8 cellular contexts compared by ENCODE assay signal in genomic region chr19:1813197-1813836, GRCh38. TPM values are rescaled to one million over a fixed set of nuclear protein-coding genes. Genes with fewer than 3 reads are reported as not detected.
DNase-seq lines count a peak whose midpoint lies in the region; ATAC-seq, FAIRE-seq and TF ChIP-seq lines count a peak whose summit lies in the region.

No MANE protein-coding gene starts in this region.

- H3K27me3 ChIP-seq in HUES6 (ENCODE audit: control insufficient read depth, insufficient read depth, low read length) (peaks cover 8% of the 10 kb centered on the region; the same call in 1 of the 2 replicates), GM12878 (replicated peaks in 1 of 2; ENCODE audit: control insufficient read depth in 2 of 2, insufficient read depth in 2 of 2, low read length in 1 of 2) (no peaks in the 10 kb centered on the region)

- no peaks in the 10 kb centered on the region for H3K9me3 Mint-ChIP-seq in mesothelial cell of epicardium

- peaks cover 2% of the 10 kb centered on the region for H3K36me3 Mint-ChIP-seq in mesothelial cell of epicardium

- ATAC-seq in A549 (no peak), GM12878 (no peak), GM18870 (IDR thresholded peaks at IDR 0.05; ENCODE audit: unreplicated experiment) (no peak), GM18867 (IDR thresholded peaks at IDR 0.05; ENCODE audit: unreplicated experiment) (no peak)

- H3K4me1 Mint-ChIP-seq in mesothelial cell of epicardium: peaks cover 9% of the 10 kb centered on the region

- FAIRE-seq in A549 (lab: Jason Lieb, UNC): no peak
- FAIRE-seq in GM12878 (lab: Jason Lieb, UNC): no peak

- no peak for TF ChIP-seq EP300 in A549 (IDR thresholded peaks at IDR 0.05)
- no peak for TF ChIP-seq EP300 in GM12878 (IDR thresholded peaks at IDR 0.05; ENCODE audit: borderline replicate concordance in 1 of 2, control insufficient read depth in 1 of 2, low read depth in 2 of 2, low read length in 2 of 2)

- no peaks in the 10 kb centered on the region for H3K9me3 ChIP-seq in A549
- H3K9me3 ChIP-seq in HUES6 (ENCODE audit: control insufficient read depth, insufficient read depth, low read depth, low read length): no peaks in the 10 kb centered on the region
- H3K9me3 ChIP-seq in GM12878 (replicated peaks; ENCODE audit: control insufficient read depth, insufficient read depth, low read length): no peaks in the 10 kb centered on the region

- POLR2A ChIA-PET in A549 (lab: Yijun Ruan, JAX): no interaction called here
- POLR2A ChIA-PET in GM12878 (lab: Charles Lee): no interaction called here

- H3K9ac ChIP-seq in HUES6 (ENCODE audit: low read length) (peak overlapping the region; percentile 40), GM12878 (ENCODE audit: control insufficient read depth, insufficient read depth, low read length) (peak overlapping the region; percentile 48; the same call in 1 of the 2 replicates)

- H4K20me1 ChIP-seq in GM12878 (ENCODE audit: control insufficient read depth, insufficient read depth): no peaks in the 10 kb centered on the region

- no TSS peak for BruUV-seq in GM12878 (replicated peaks; lab: Mats Ljungman, UMichigan)

- intact Hi-C loops in GM12878 (cut with micrococcal nuclease; ENCODE audit: unreplicated experiment): no loop called here

- TF ChIP-seq RAD21 in A549 (conservative IDR thresholded peaks at IDR 0.05 in 1 of 2, IDR thresholded peaks at IDR 0.05 in 1 of 2) (no peak), GM12878 (IDR thresholded peaks at IDR 0.05; ENCODE audit: insufficient read depth, low read depth, low read length) (no peak)

- no peaks in the 10 kb centered on the region for H3K79me2 ChIP-seq in GM12878 (ENCODE audit: control insufficient read depth, insufficient read depth, low read length)

- peaks cover 13% of the 10 kb centered on the region for H3K4me1 ChIP-seq in A549
- H3K4me1 ChIP-seq in HUES6 (ENCODE audit: control insufficient read depth, insufficient read depth, low read length): no peaks in the 10 kb centered on the region; the same call in 1 of the 2 replicates
- peaks cover 3% of the 10 kb centered on the region; the same call in 1 of the 2 replicates for H3K4me1 ChIP-seq in GM12878 (ENCODE audit: control insufficient read depth, insufficient read depth, low read length)

- H3K4me3 ChIP-seq in A549: peak overlapping the region; percentile 81
- peak overlapping the region; percentile 64 for H3K4me3 ChIP-seq in HUES6 (ENCODE audit: low read depth, low read length)
- H3K4me3 ChIP-seq in GM12878: peak overlapping the region; percentile 75

- TF ChIP-seq POLR2A in A549 (IDR thresholded peaks at IDR 0.05; ENCODE audit: low read length) (no peak), GM12878 (IDR thresholded peaks at IDR 0.05; ENCODE audit: low read depth, low read length) (no peak)

- 50% methylated on average over 11 of the region's 13 CpGs for WGBS in A549 (ENCODE audit: missing lambda C conversion rate)
- WGBS in GM12878 (ENCODE audit: insufficient coverage, insufficient replicate concordance, low lambda C conversion rate, missing lambda C conversion rate): 32% methylated on average over 13 of the region's 13 CpGs

- peak overlapping the region; percentile 85 for H3K4me3 Mint-ChIP-seq in mesothelial cell of epicardium

- SMC1A ChIA-PET in GM12878 (lab: Charles Lee; ENCODE audit: uncharacterized antibody, unreplicated experiment): no interaction called here

- H2AFZ ChIP-seq in GM12878 (ENCODE audit: control insufficient read depth, low read depth, low read length): peak overlapping the region; percentile 88

- CTCF ChIA-PET in A549 (lab: Yijun Ruan, JAX): interaction anchor here (0.5 to 3.7 kb wide), 8 partner anchors 10 to 267 kb away, joined by 3 to 29 read pairs (median 6); no protein-coding TSS in a partner anchor
- CTCF ChIA-PET in GM12878 (lab: Yijun Ruan, JAX): interaction anchor here (0.6 to 1.0 kb wide), 4 partner anchors 13 to 24 kb away, joined by 3 to 4 read pairs (median 4); no protein-coding TSS in a partner anchor

- RAD21 ChIA-PET in GM12878 (lab: Charles Lee; ENCODE audit: unreplicated experiment): no interaction called here

- TF ChIP-seq CTCF in A549 (IDR thresholded peaks at IDR 0.05) (peak; percentile 13; the same call in 1 of the 3 replicates), GM12878 (IDR thresholded peaks at IDR 0.05 in 2 of 3, conservative IDR thresholded peaks at IDR 0.05 in 1 of 3; ENCODE audit: control insufficient read depth in 2 of 3, extremely low read depth in 1 of 3, insufficient read depth in 1 of 3, low read depth in 3 of 3, low read length in 3 of 3) (no peak), mesothelial cell of epicardium (IDR thresholded peaks at IDR 0.05; ENCODE audit: unreplicated experiment) (no peak)

- peak overlapping the region; percentile 92 to 96; a peak in 5 of 6 replicates for H3K27ac ChIP-seq in A549
- no peak overlapping the region for H3K27ac ChIP-seq in HUES6 (ENCODE audit: low read depth, low read length)
- peak overlapping the region; percentile 46 for H3K27ac ChIP-seq in GM12878 (ENCODE audit: control insufficient read depth, insufficient read depth)

- H3K27me3 Mint-ChIP-seq in mesothelial cell of epicardium (ENCODE audit: low read depth): no peaks in the 10 kb centered on the region

- no peak overlapping the region for H3K27ac Mint-ChIP-seq in mesothelial cell of epicardium

- in situ Hi-C loops in GM12878 (cut with MboI): no loop called here

- H3K36me3 ChIP-seq in HUES6 (ENCODE audit: control insufficient read depth, insufficient read depth, low read length) (peaks cover 29% of the 10 kb centered on the region), GM12878 (ENCODE audit: control insufficient read depth in 2 of 2, insufficient read depth in 2 of 2, low read length in 1 of 2) (peaks cover 0 to 19% of the 10 kb centered on the region in 2 experiments; a peak in 2 of 4 replicates)

- peak overlapping the region; percentile 100 for H3K4me2 ChIP-seq in A549
- H3K4me2 ChIP-seq in GM12878 (ENCODE audit: control insufficient read depth, insufficient read depth): peak overlapping the region; percentile 87

- DNase-seq in A549 (ENCODE audit: low read depth in 1 of 2, low spot score in 1 of 2) (no peak), GM12878 (ENCODE audit: low read depth, low spot score) (no peak), mesothelial cell of epicardium (ENCODE audit: low spot score in 2 of 2, unreplicated experiment in 2 of 2) (no peak), amygdala (lab: John Stamatoyannopoulos, UW) (no peak), NCI-H1436 treated with DMSO at 0.1 percent for 48 hours (lab: John Stamatoyannopoulos, UW) (no peak)

RNA-seq across cellular contexts. Expression of gene ATP8B3, which starts 1.2 kb away (rescaled TPM):
- polyA plus RNA-seq in A549 (2011; rRNA removed) (2.7 and 4.7 TPM in 2 replicates), A549 (2017; fragmentation: RNase III; extraction: RNeasy Plus Mini Kit Qiagen cat#74134 plus additional on column Dnase treatment) (3.2 to 4.2 TPM (median 3.9 TPM) in 3 replicates), GM12878 (2011; rRNA removed) (0.86 and 1.6 TPM in 2 replicates), GM12878 (2014; fragmentation: Illumina TruSeq; extraction: Trizol) (0.43 and 0.48 TPM in 2 replicates), GM12878 (2014; fragmentation: Nextera tagmentation; extraction: Ambion mirVana) (under 1 TPM; 0.13 to 0.34 TPM), GM12878 (2014; rRNA removed) (0.76 and 1.3 TPM in 2 replicates), GM12878 (2016; fragmentation: Nextera tagmentation; extraction: Ambion mirVana) (1 to 10 TPM in 1 of 2 experiments, under 1 TPM in 1; 0.54 to 1.0 TPM)
- 4.8 and 6.9 TPM in 2 replicates for polyA plus RNA-seq in A549 (2012; cell fraction: cytosol; rRNA removed)
- polyA plus RNA-seq in A549 (2012; cell fraction: nucleus; rRNA removed): 19.2 and 19.8 TPM in 2 replicates
- polyA minus RNA-seq in A549 (2011; rRNA and poly(A)+ RNA removed): 4.5 and 6.4 TPM in 2 replicates
- total RNA-seq in GM12878 (2013; cell fraction: nucleolus; rRNA removed): 3.1 and 4.2 TPM in 2 replicates
- total RNA-seq in GM12878 (2014; rRNA removed) (0.38 and 0.51 TPM in 2 replicates), GM12878 (2014; rRNA removed; fragmentation: Illumina TruSeq; extraction: Trizol) (0.36 and 0.74 TPM in 2 replicates), GM12878 (2021) (1.0 and 1.7 TPM in 2 replicates), mesothelial cell of epicardium (2.2 to 2.4 TPM (median 2.3 TPM) in 3 replicates)
- polyA plus RNA-seq in GM12878 (2011; ENCODE audit: low read depth): 1.3 TPM
- polyA plus RNA-seq in GM12878 (2011; cell fraction: cytosol; rRNA removed): 2.6 TPM in 2 replicates
- polyA plus RNA-seq in GM12878 (2011; cell fraction: nucleus; rRNA removed): 6.1 and 6.5 TPM in 2 replicates
- 1.8 and 2.5 TPM in 2 replicates for polyA plus RNA-seq in GM12878 (2012)
- polyA minus RNA-seq in GM12878 (2011; rRNA and poly(A)+ RNA removed): 1.9 and 2.3 TPM in 2 replicates
- 0.73 and 2.3 TPM in 2 replicates for polyA minus RNA-seq in GM12878 (2011; cell fraction: cytosol; rRNA and poly(A)+ RNA removed)
- polyA minus RNA-seq in GM12878 (2011; cell fraction: nucleus; rRNA and poly(A)+ RNA removed): 0.73 and 1.1 TPM in 2 replicates

RNA-seq across cellular contexts. Expression of gene REXO1, which starts 35.0 kb away (rescaled TPM):
- 5.6 and 7.3 TPM in 2 replicates for polyA plus RNA-seq in A549 (2011; rRNA removed)
- 25.2 and 29.8 TPM in 2 replicates for polyA plus RNA-seq in A549 (2012; cell fraction: cytosol; rRNA removed)
- 73.2 and 590 TPM in 2 replicates for polyA plus RNA-seq in A549 (2012; cell fraction: nucleus; rRNA removed)
- polyA plus RNA-seq in A549 (2017; fragmentation: RNase III; extraction: RNeasy Plus Mini Kit Qiagen cat#74134 plus additional on column Dnase treatment): 13.8 to 15.6 TPM (median 14.5 TPM) in 3 replicates
- polyA minus RNA-seq in A549 (2011; rRNA and poly(A)+ RNA removed): 5.5 and 18.1 TPM in 2 replicates
- total RNA-seq in GM12878 (2013; cell fraction: nucleolus; rRNA removed): 47.1 and 50.6 TPM in 2 replicates
- 5.2 and 11.7 TPM in 2 replicates for total RNA-seq in GM12878 (2014; rRNA removed)
- total RNA-seq in GM12878 (2014; rRNA removed; fragmentation: Illumina TruSeq; extraction: Trizol): 6.4 and 8.5 TPM in 2 replicates
- 38.1 and 45.2 TPM in 2 replicates for total RNA-seq in GM12878 (2021)
- polyA plus RNA-seq in GM12878 (2011; ENCODE audit: low read depth): 8.9 TPM
- 2.7 and 9.5 TPM in 2 replicates for polyA plus RNA-seq in GM12878 (2011; rRNA removed)
- 16.1 and 17.2 TPM in 2 replicates for polyA plus RNA-seq in GM12878 (2011; cell fraction: cytosol; rRNA removed)
- 52.3 and 81.1 TPM in 2 replicates for polyA plus RNA-seq in GM12878 (2011; cell fraction: nucleus; rRNA removed)
- polyA plus RNA-seq in GM12878 (2012): 23.8 and 34.3 TPM in 2 replicates
- 4.0 and 8.2 TPM in 2 replicates for polyA plus RNA-seq in GM12878 (2014; fragmentation: Illumina TruSeq; extraction: Trizol)
- under 1 TPM; 0.03 to 0.64 TPM for polyA plus RNA-seq in GM12878 (2014; fragmentation: Nextera tagmentation; extraction: Ambion mirVana)
- 31.3 and 38.2 TPM in 2 replicates for polyA plus RNA-seq in GM12878 (2014; rRNA removed)
- polyA plus RNA-seq in GM12878 (2016; fragmentation: Nextera tagmentation; extraction: Ambion mirVana): 1 to 10 TPM; 3.7 to 8.4 TPM
- 9.6 and 10.0 TPM in 2 replicates for polyA minus RNA-seq in GM12878 (2011; rRNA and poly(A)+ RNA removed)
- polyA minus RNA-seq in GM12878 (2011; cell fraction: cytosol; rRNA and poly(A)+ RNA removed): 10.0 and 14.4 TPM in 2 replicates
- polyA minus RNA-seq in GM12878 (2011; cell fraction: nucleus; rRNA and poly(A)+ RNA removed): 7.4 and 15.0 TPM in 2 replicates
- 41.6 to 46.6 TPM (median 44.3 TPM) in 3 replicates for total RNA-seq in mesothelial cell of epicardium

RNA-seq across cellular contexts. Expression of gene KLF16, which starts 50.1 kb away (rescaled TPM):
- polyA plus RNA-seq in A549 (2011; rRNA removed): 4.1 and 5.8 TPM in 2 replicates
- 22.9 and 43.9 TPM in 2 replicates for polyA plus RNA-seq in A549 (2012; cell fraction: cytosol; rRNA removed)
- polyA plus RNA-seq in A549 (2012; cell fraction: nucleus; rRNA removed): 36.5 and 74.1 TPM in 2 replicates
- 23.9 to 28.0 TPM (median 25.7 TPM) in 3 replicates for polyA plus RNA-seq in A549 (2017; fragmentation: RNase III; extraction: RNeasy Plus Mini Kit Qiagen cat#74134 plus additional on column Dnase treatment)
- 2.7 and 4.3 TPM in 2 replicates for polyA minus RNA-seq in A549 (2011; rRNA and poly(A)+ RNA removed)
- 4.1 and 5.1 TPM in 2 replicates for total RNA-seq in GM12878 (2013; cell fraction: nucleolus; rRNA removed)
- total RNA-seq in GM12878 (2014; rRNA removed): 5.4 and 6.2 TPM in 2 replicates
- 2.2 and 2.6 TPM in 2 replicates for total RNA-seq in GM12878 (2014; rRNA removed; fragmentation: Illumina TruSeq; extraction: Trizol)
- 37.6 and 41.2 TPM in 2 replicates for total RNA-seq in GM12878 (2021)
- polyA plus RNA-seq in GM12878 (2011; ENCODE audit: low read depth): 2.1 TPM
- 0.89 and 1.6 TPM in 2 replicates for polyA plus RNA-seq in GM12878 (2011; rRNA removed)
- 4.1 and 7.5 TPM in 2 replicates for polyA plus RNA-seq in GM12878 (2011; cell fraction: cytosol; rRNA removed)
- polyA plus RNA-seq in GM12878 (2011; cell fraction: nucleus; rRNA removed): 11.3 and 26.9 TPM in 2 replicates
- 9.1 and 13.8 TPM in 2 replicates for polyA plus RNA-seq in GM12878 (2012)
- 0.57 and 2.6 TPM in 2 replicates for polyA plus RNA-seq in GM12878 (2014; fragmentation: Illumina TruSeq; extraction: Trizol)
- polyA plus RNA-seq in GM12878 (2014; fragmentation: Nextera tagmentation; extraction: Ambion mirVana): under 1 TPM; 0.03 to 0.24 TPM
- polyA plus RNA-seq in GM12878 (2014; rRNA removed): 13.4 and 13.7 TPM in 2 replicates
- 1 to 10 TPM; 2.1 to 2.5 TPM for polyA plus RNA-seq in GM12878 (2016; fragmentation: Nextera tagmentation; extraction: Ambion mirVana)
- polyA minus RNA-seq in GM12878 (2011; rRNA and poly(A)+ RNA removed): 0.59 and 1.9 TPM in 2 replicates
- 4.9 and 7.4 TPM in 2 replicates for polyA minus RNA-seq in GM12878 (2011; cell fraction: cytosol; rRNA and poly(A)+ RNA removed)
- 1.5 and 6.3 TPM in 2 replicates for polyA minus RNA-seq in GM12878 (2011; cell fraction: nucleus; rRNA and poly(A)+ RNA removed)
- total RNA-seq in mesothelial cell of epicardium: 22.0 to 24.1 TPM (median 23.5 TPM) in 3 replicates

Comparison
In these comparisons a context has a peak if more than half of its experiments do, and no peak if none do; other contexts are left out.
1. Of the 24 proteins assayed by ChIP-seq in both GM12878 and A549: peak only in GM12878: none; only in A549: CTCF; in both: none; in neither: 23.